Comparison of ENCODE assay signal across 2 cellular contexts in genomic region chr16:29328528-29328927, GRCh38.
TF ChIP-seq lines count a peak whose summit lies in the region.
"Not testable (repeated sequence)": the region's sequence is repeated elsewhere in the genome, so short reads cannot be mapped to it uniquely, and the experiment has no call there.

No MANE protein-coding gene starts in this region.

TF ChIP-seq in SK-N-SH, 30 proteins besides CTCF, POLR2A, EP300 and RAD21:
- TF ChIP-seq JUND (IDR thresholded peaks at IDR 0.05) = 0 out of 2 replicates have a peak, but pooled peaks have one; percentile 1
TF ChIP-seq in SK-N-SH: peak in this region for 1; not testable (repeated sequence) for 29.

TF ChIP-seq in K562, 482 proteins besides CTCF, POLR2A, EP300 and RAD21:
- TF ChIP-seq ZKSCAN1 (IDR thresholded peaks at IDR 0.05; ENCODE audit: low read depth, low read length) = peak; percentile 93
- peak; percentile 47 for TF ChIP-seq ATF3 (IDR thresholded peaks at IDR 0.05)
- not testable (repeated sequence) for TF ChIP-seq ATF3 (CRISPR knock-in tag; conservative IDR thresholded peaks at IDR 0.05)
- peak; percentile 43 for TF ChIP-seq FOSL1 (tag; conservative IDR thresholded peaks at IDR 0.05)
